14 cellular contexts compared by ENCODE assay signal in genomic region chr19:18562086-18562485, GRCh38. TPM values are rescaled to one million over a fixed set of nuclear protein-coding genes. Genes with fewer than 3 reads are reported as not detected.
DNase-seq lines count a peak whose midpoint lies in the region; ATAC-seq and TF ChIP-seq lines count a peak whose summit lies in the region.
"Had no signal": no experiment of that assay in that cellular context is flagged by ENCODE, and none has a peak within 500 bp of the region (broad histone marks: within the 10 kb centered on the region; RNA-seq: fewer than 3 reads in every experiment).

No MANE protein-coding gene starts in this region.

- peaks cover 16% of the 10 kb centered on the region for H3K4me1 ChIP-seq in Karpas-422 (ENCODE audit: low read length)

- H3K9me3 ChIP-seq in Karpas-422 (ENCODE audit: low read length) = no peaks in the 10 kb centered on the region

- H3K27ac Mint-ChIP-seq in stimulated activated naive CD8-positive, alpha-beta T cell treated with anti-CD3 and anti-CD28 coated beads, Interleukin-15, amount 100 ng/mL, for 72 hours = peak overlapping the region in 1 of 2 donors; percentile 27
- H3K27ac Mint-ChIP-seq: activated naive CD8-positive, alpha-beta T cell treated with anti-CD3 and anti-CD28 coated beads, Interleukin-2, amount 10 ng/mL, durations not matched to agents 7 days and 5 days had no signal

- H2AFZ ChIP-seq in Karpas-422 (ENCODE audit: low read length) = no peak overlapping the region

- H3K9me3 Mint-ChIP-seq in stimulated activated naive CD8-positive, alpha-beta T cell treated with anti-CD3 and anti-CD28 coated beads, Interleukin-15, amount 100 ng/mL, for 72 hours = no peaks in the 10 kb centered on the region
- H3K9me3 Mint-ChIP-seq: activated naive CD8-positive, alpha-beta T cell treated with anti-CD3 and anti-CD28 coated beads, Interleukin-2, amount 10 ng/mL, durations not matched to agents 7 days and 5 days had no signal

- intact Hi-C loops in sciatic nerve (cut with DNase I) = loop anchor here (10.0 kb wide), 1 partner anchor 87 kb away; no protein-coding TSS in a partner anchor

- H3K9ac ChIP-seq in Karpas-422 (ENCODE audit: low read length) = no peak overlapping the region

- no peak overlapping the region for H3K27ac ChIP-seq in Karpas-422 (ENCODE audit: low read length)

- no peaks in the 10 kb centered on the region for H3K9me2 ChIP-seq in Karpas-422 (replicated peaks; ENCODE audit: insufficient read depth, low read length)

- ATAC-seq in sciatic nerve = peak; percentile 5
- no peak for ATAC-seq in stimulated activated naive CD8-positive, alpha-beta T cell treated with anti-CD3 and anti-CD28 coated beads, Interleukin-15, amount 100 ng/mL, for 72 hours
- ATAC-seq: GM12878 had no signal

- no peaks in the 10 kb centered on the region for H3K27me3 ChIP-seq in Karpas-422 (ENCODE audit: low read length)

- H3K4me2 ChIP-seq in Karpas-422 (ENCODE audit: low read depth, low read length, poor library complexity, severe bottlenecking) = no peak overlapping the region

- H3K4me3 ChIP-seq in Karpas-422 (ENCODE audit: low read length) (no peak overlapping the region), fibroblast of villous mesenchyme (ENCODE audit: low read depth, low read length) (no peak overlapping the region)
- H3K4me3 ChIP-seq: GM12878 had no signal

- H3K4me3 Mint-ChIP-seq in stimulated activated naive CD8-positive, alpha-beta T cell treated with anti-CD3 and anti-CD28 coated beads, Interleukin-15, amount 100 ng/mL, for 72 hours = no peak overlapping the region
- H3K4me3 Mint-ChIP-seq: activated naive CD8-positive, alpha-beta T cell treated with anti-CD3 and anti-CD28 coated beads, Interleukin-2, amount 10 ng/mL, durations not matched to agents 7 days and 5 days had no signal

- H3K4me1 Mint-ChIP-seq in stimulated activated naive CD8-positive, alpha-beta T cell treated with anti-CD3 and anti-CD28 coated beads, Interleukin-15, amount 100 ng/mL, for 72 hours = peaks cover 36% of the 10 kb centered on the region

- H4K20me1 ChIP-seq in Karpas-422 (ENCODE audit: insufficient read depth, low read depth, low read length) = no peaks in the 10 kb centered on the region

- H3K79me2 ChIP-seq in Karpas-422 (ENCODE audit: low read length) = peaks cover 33% of the 10 kb centered on the region

- DNase-seq in Karpas-422 (peak; percentile 26), fibroblast of villous mesenchyme (ENCODE audit: low read depth) (peak; percentile 77), sciatic nerve (ENCODE audit: low spot score) (no peak), NCI-H146 treated with DMSO at 0.1 percent for 48 hours (lab: John Stamatoyannopoulos, UW; ENCODE audit: unreplicated experiment) (no peak)
- no peak for DNase-seq in stimulated activated CD4-positive, alpha-beta T cell treated with anti-CD3 and anti-CD28 coated beads, Interleukin-15, amount 100 ng/mL, for 24 hours
- DNase-seq in stimulated activated naive CD8-positive, alpha-beta T cell treated with anti-CD3 and anti-CD28 coated beads, Interleukin-15, amount 100 ng/mL, for 72 hours = no peak
- DNase-seq: activated naive CD8-positive, alpha-beta T cell treated with anti-CD3 and anti-CD28 coated beads, Interleukin-2, amount 10 ng/mL, durations not matched to agents 7 days and 5 days; AML-193; KG1; kidney glomerular epithelial cell; NCI-H187 treated with DMSO at 0.1 percent for 48 hours; NCI-H774; SHP77 had no signal

- peaks cover 3% of the 10 kb centered on the region; the same call in 1 of the 2 replicates for H3K36me3 ChIP-seq in Karpas-422 (ENCODE audit: insufficient read depth, low read length)

- no peaks in the 10 kb centered on the region for H3K27me3 Mint-ChIP-seq in stimulated activated naive CD8-positive, alpha-beta T cell treated with anti-CD3 and anti-CD28 coated beads, Interleukin-15, amount 100 ng/mL, for 72 hours
- H3K27me3 Mint-ChIP-seq: activated naive CD8-positive, alpha-beta T cell treated with anti-CD3 and anti-CD28 coated beads, Interleukin-2, amount 10 ng/mL, durations not matched to agents 7 days and 5 days had no signal

- TF ChIP-seq CTCF in fibroblast of villous mesenchyme (IDR thresholded peaks at IDR 0.05; ENCODE audit: insufficient read depth, low read depth, low read length) = no peak

RNA-seq across cellular contexts. Expression of gene KXD1, which starts 4.4 kb away (rescaled TPM):
- 103 and 128 TPM in 2 replicates for total RNA-seq in Karpas-422 (2014; rRNA removed; shearing (Covaris generic); ENCODE audit: low replicate concordance)
- 92.8 and 93.1 TPM in 2 replicates for total RNA-seq in fibroblast of villous mesenchyme
- 97.2 TPM for total RNA-seq in sciatic nerve

RNA-seq across cellular contexts. Expression of gene UBA52, which starts 9.6 kb away (rescaled TPM):
- total RNA-seq in Karpas-422 (2014; rRNA removed; shearing (Covaris generic); ENCODE audit: low replicate concordance) = 881 and 1,597 TPM in 2 replicates
- total RNA-seq in fibroblast of villous mesenchyme (357 and 396 TPM in 2 replicates), sciatic nerve (779 TPM)

RNA-seq across cellular contexts. Expression of gene FKBP8, which starts 18.7 kb away (rescaled TPM):
- 92.6 and 255 TPM in 2 replicates for total RNA-seq in Karpas-422 (2014; rRNA removed; shearing (Covaris generic); ENCODE audit: low replicate concordance)
- total RNA-seq in fibroblast of villous mesenchyme (209 and 241 TPM in 2 replicates), sciatic nerve (296 TPM)

RNA-seq across cellular contexts. Expression of gene REX1BD, which starts 26.5 kb away (rescaled TPM):
- total RNA-seq in Karpas-422 (2014; rRNA removed; shearing (Covaris generic); ENCODE audit: low replicate concordance) = 45.7 and 76.8 TPM in 2 replicates
- 27.6 and 41.6 TPM in 2 replicates for total RNA-seq in fibroblast of villous mesenchyme
- 58.1 TPM for total RNA-seq in sciatic nerve

RNA-seq across cellular contexts. Expression of gene ELL, which starts 40.2 kb away (rescaled TPM):
- total RNA-seq in Karpas-422 (2014; rRNA removed; shearing (Covaris generic); ENCODE audit: low replicate concordance) = 10.9 and 14.8 TPM in 2 replicates
- total RNA-seq in fibroblast of villous mesenchyme (15.1 and 19.9 TPM in 2 replicates), sciatic nerve (28.9 TPM)

Comparison
In these comparisons a context has a peak if more than half of its experiments do, and no peak if none do; other contexts are left out.
1. DNase-seq: peak in Karpas-422 (single experiment) and fibroblast of villous mesenchyme (single experiment); none in sciatic nerve (single experiment), stimulated activated CD4-positive, alpha-beta T cell treated with anti-CD3 and anti-CD28 coated beads, Interleukin-15, amount 100 ng/mL, for 24 hours (single experiment), NCI-H146 treated with DMSO at 0.1 percent for 48 hours (single experiment) and stimulated activated naive CD8-positive, alpha-beta T cell treated with anti-CD3 and anti-CD28 coated beads, Interleukin-15, amount 100 ng/mL, for 72 hours (0 of 2).